In genomic region chr7:106143711-106144347, GRCh38 we compare ENCODE assay signal across 17 cellular contexts. TPM values are rescaled to one million over a fixed set of nuclear protein-coding genes. Genes with fewer than 3 reads are reported as not detected.
DNase-seq lines count a peak whose midpoint lies in the region; ATAC-seq and TF ChIP-seq lines count a peak whose summit lies in the region.
"Had no signal": no experiment of that assay in that cellular context is flagged by ENCODE, and none has a peak within 500 bp of the region (broad histone marks: within the 10 kb centered on the region; RNA-seq: fewer than 3 reads in every experiment).

No MANE protein-coding gene starts in this region.

- no peak overlapping the region for H3K27ac ChIP-seq in mammary epithelial cell (ENCODE audit: insufficient read depth, low read depth, low read length)
- H3K27ac ChIP-seq: coronary artery, prostate gland had no signal

- peaks cover 3% of the 10 kb centered on the region for H3K36me3 Mint-ChIP-seq in memory B cell

- no peak overlapping the region for H3K27ac Mint-ChIP-seq in memory B cell
- H3K27ac Mint-ChIP-seq: activated T-helper 1 cell treated with anti-CD3 and anti-CD28 coated beads, Interleukin-12 subunit alpha, Interleukin-12 subunit beta, Interleukin-2, Interleukin-4 antibody, amounts not matched to agents 30 ng/mL and 10 ng/mL and 1 ng/mL, durations not matched to agents 14 hours and 24 hours and 36 hours; B cell; nephron; T-helper 1 cell treated with Interleukin-12 subunit alpha and Interleukin-12 subunit beta and Interleukin-4 antibody, amounts not matched to agents 30 μg/mL and 1 μg/mL, for 36 hours had no signal

- peaks cover 2% of the 10 kb centered on the region for H3K9me3 Mint-ChIP-seq in memory B cell
- H3K9me3 Mint-ChIP-seq: activated T-helper 1 cell treated with anti-CD3 and anti-CD28 coated beads, Interleukin-12 subunit alpha, Interleukin-12 subunit beta, Interleukin-2, Interleukin-4 antibody, amounts not matched to agents 30 ng/mL and 10 ng/mL and 1 ng/mL, durations not matched to agents 14 hours and 24 hours and 36 hours; T-helper 1 cell treated with Interleukin-12 subunit alpha and Interleukin-12 subunit beta and Interleukin-4 antibody, amounts not matched to agents 30 μg/mL and 1 μg/mL, for 36 hours had no signal

- H3K9ac ChIP-seq in mammary epithelial cell (ENCODE audit: insufficient read depth, low read length) = no peak overlapping the region

- H3K9me3 ChIP-seq in mammary epithelial cell (replicated peaks; ENCODE audit: insufficient read depth, low read length) = no peaks in the 10 kb centered on the region
- H3K9me3 ChIP-seq: prostate gland had no signal

- 89% methylated on average over 8 of the region's 10 CpGs for WGBS in mammary epithelial cell (ENCODE audit: low coverage, missing lambda C conversion rate)

- CTCF ChIA-PET in mammary epithelial cell (lab: Charles Lee; ENCODE audit: low non-redundant PET) = no interaction called here

- H3K4me3 Mint-ChIP-seq in memory B cell = no peak overlapping the region
- H3K4me3 Mint-ChIP-seq: activated T-helper 1 cell treated with anti-CD3 and anti-CD28 coated beads, Interleukin-12 subunit alpha, Interleukin-12 subunit beta, Interleukin-2, Interleukin-4 antibody, amounts not matched to agents 30 ng/mL and 10 ng/mL and 1 ng/mL, durations not matched to agents 14 hours and 24 hours and 36 hours; B cell; nephron; T-helper 1 cell treated with Interleukin-12 subunit alpha and Interleukin-12 subunit beta and Interleukin-4 antibody, amounts not matched to agents 30 μg/mL and 1 μg/mL, for 36 hours had no signal

- H3K4me3 ChIP-seq in GM12865 (ENCODE audit: low read depth, low read length) (no peak overlapping the region), mammary epithelial cell (replicated peaks in 1 of 3; ENCODE audit: insufficient read depth in 1 of 3, low read depth in 2 of 3, low read length in 3 of 3) (no peak overlapping the region)
- H3K4me3 ChIP-seq: coronary artery, prostate gland had no signal

- no peak overlapping the region for H3K4me2 ChIP-seq in mammary epithelial cell (ENCODE audit: insufficient read depth, low read depth, low read length)

- no peaks in the 10 kb centered on the region for H3K36me3 ChIP-seq in mammary epithelial cell (ENCODE audit: insufficient read depth, low read length)
- H3K36me3 ChIP-seq: prostate gland had no signal

- no peaks in the 10 kb centered on the region for H3K27me3 ChIP-seq in mammary epithelial cell (ENCODE audit: insufficient read depth, low read length)

- H2AFZ ChIP-seq in mammary epithelial cell (ENCODE audit: low read depth, low read length) = no peak overlapping the region

- in situ Hi-C loops in mammary epithelial cell (cut with MboI; ENCODE audit: low sequenced_read_pairs in 2 of 2) = no loop called here

- no peaks in the 10 kb centered on the region for H3K4me1 ChIP-seq in mammary epithelial cell (ENCODE audit: insufficient read depth, low read length)
- H3K4me1 ChIP-seq: prostate gland had no signal

- DNase-seq in D341Med (ENCODE audit: low spot score) = peak; percentile 72
- peak; percentile 17 for DNase-seq in GM12865 (ENCODE audit: low read depth)
- peak; percentile 95 for DNase-seq in NCI-H82 (lab: John Stamatoyannopoulos, UW)
- DNase-seq in memory B cell (ENCODE audit: low spot score in 2 of 2) = no peak
- no peak for DNase-seq in mammary epithelial cell
- DNase-seq: foreskin fibroblast, mesenchymal stem cell, NCI-H345, Right ventricle myocardium superior had no signal

- peaks cover 11% of the 10 kb centered on the region for H3K4me1 Mint-ChIP-seq in memory B cell

- H3K27me3 Mint-ChIP-seq in memory B cell = no peaks in the 10 kb centered on the region
- H3K27me3 Mint-ChIP-seq: B cell had no signal

- peak; percentile 41 for ATAC-seq in memory B cell (ENCODE audit: low read depth)
- ATAC-seq in GM21515 (IDR thresholded peaks at IDR 0.05; ENCODE audit: unreplicated experiment) = no peak
- no peak for ATAC-seq in GM19328 (IDR thresholded peaks at IDR 0.05; ENCODE audit: unreplicated experiment)

- dilution Hi-C loops in mammary epithelial cell (cut with HindIII; ENCODE audit: low sequenced_read_pairs) = no loop called here

- no peak for TF ChIP-seq CTCF in GM12865 (IDR thresholded peaks at IDR 0.05; ENCODE audit: insufficient read depth, low read depth, low read length, missing control alignments)
- no peak for TF ChIP-seq CTCF in mammary epithelial cell (conservative IDR thresholded peaks at IDR 0.05 in 1 of 2, IDR thresholded peaks at IDR 0.05 in 1 of 2; ENCODE audit: extremely low read depth in 1 of 2, insufficient read depth in 1 of 2, low read depth in 1 of 2, low read length in 2 of 2)

- BruUV-seq in mammary epithelial cell (replicated peaks; lab: Mats Ljungman, UMichigan) = no TSS peak

- H3K79me2 ChIP-seq in mammary epithelial cell (ENCODE audit: insufficient read depth, low read length) = no peaks in the 10 kb centered on the region

- H4K20me1 ChIP-seq in mammary epithelial cell (ENCODE audit: insufficient read depth, low read length) = no peaks in the 10 kb centered on the region

- intact Hi-C loops in mammary epithelial cell (cut with micrococcal nuclease) = no loop called here

RNA-seq across cellular contexts. Expression of gene SYPL1, which starts 31.7 kb away (rescaled TPM):
- 100 to 1,000 TPM in 1 of 2 donors, 10 to 100 TPM in 1; 74.3 to 124 TPM for total RNA-seq in mammary epithelial cell
- 131 TPM for polyA plus RNA-seq in mammary epithelial cell
- polyA minus RNA-seq in mammary epithelial cell = 278 TPM

Comparison
In these comparisons a context has a peak if more than half of its experiments do, and no peak if none do; other contexts are left out.
1. DNase-seq: peak in D341Med (single experiment), GM12865 (single experiment) and NCI-H82 (single experiment); none in memory B cell (0 of 2) and mammary epithelial cell (single experiment).